Comparison of ENCODE assay signal across 11 cellular contexts in genomic region chr1:42259739-42260064, GRCh38.
DNase-seq lines count a peak whose midpoint lies in the region; ATAC-seq and TF ChIP-seq lines count a peak whose summit lies in the region.
"Had no signal": no experiment of that assay in that cellular context is flagged by ENCODE, and none has a peak within 500 bp of the region (broad histone marks: within the 10 kb centered on the region; RNA-seq: fewer than 3 reads in every experiment).

No MANE protein-coding gene starts in this region.

- H3K79me2 ChIP-seq in OCI-LY1 (ENCODE audit: insufficient read depth, low read length) = peaks cover 19% of the 10 kb centered on the region

- ATAC-seq in GM18511 (IDR thresholded peaks at IDR 0.05; ENCODE audit: unreplicated experiment) = peak; percentile 11
- no peak for ATAC-seq in GM21526 (IDR thresholded peaks at IDR 0.05; ENCODE audit: low FRiP score, unreplicated experiment)
- ATAC-seq: activated T-cell treated with anti-CD3 and anti-CD28 coated beads, Interleukin-2, amount 50 U/mL, for 72 hours had no signal

- TF ChIP-seq POLR2A in sigmoid colon (IDR thresholded peaks at IDR 0.05) (no peak), esophagus muscularis mucosa (IDR thresholded peaks at IDR 0.05; ENCODE audit: low read depth) (no peak)

- H3K9me3 ChIP-seq in OCI-LY1 (ENCODE audit: low read length) (no peaks in the 10 kb centered on the region), sigmoid colon (no peaks in the 10 kb centered on the region), esophagus muscularis mucosa (no peaks in the 10 kb centered on the region)

- no peaks in the 10 kb centered on the region for H3K9me2 ChIP-seq in OCI-LY1 (ENCODE audit: low read depth, low read length)

- H3K4me1 ChIP-seq in OCI-LY1 (ENCODE audit: insufficient read depth, low read length, severe bottlenecking) = peaks cover 10% of the 10 kb centered on the region
- H3K4me1 ChIP-seq in sigmoid colon = peaks cover 0 to 28% (median 16%) of the 10 kb centered on the region in 4 donors
- peaks cover 17 to 42% (median 35%) of the 10 kb centered on the region in 4 donors for H3K4me1 ChIP-seq in esophagus muscularis mucosa

- no peaks in the 10 kb centered on the region for H3F3A ChIP-seq in OCI-LY1 (ENCODE audit: insufficient read depth, low read length)

- H3K9ac ChIP-seq in OCI-LY1 (ENCODE audit: low read length) = no peak overlapping the region

- H4K20me1 ChIP-seq in OCI-LY1 (ENCODE audit: insufficient read depth, low read length) = no peaks in the 10 kb centered on the region

- 52 to 54% methylated on average over 4 of the region's 4 CpGs for WGBS in sigmoid colon, 2 donors
- WGBS in esophagus muscularis mucosa = 12% methylated on average over 4 of the region's 4 CpGs

- DNase-seq in dorsolateral prefrontal cortex (no peak), sigmoid colon (no peak), DMS 273 treated with DMSO at 0.1 percent for 48 hours (lab: John Stamatoyannopoulos, UW) (no peak), esophagus muscularis mucosa (ENCODE audit: extremely low spot score) (no peak)
- no peak for DNase-seq in effector CD4-positive, alpha-beta T cell
- DNase-seq: activated T-cell treated with anti-CD3 and anti-CD28 coated beads, Interleukin-2, amount 50 U/mL, for 72 hours; NCI-H526; stimulated activated CD8-positive, alpha-beta memory T cell treated with anti-CD3 and anti-CD28 coated beads, Interleukin-4, amount 100 ng/mL, for 48 hours had no signal

- H3K27ac ChIP-seq in OCI-LY1 (ENCODE audit: low read depth, low read length, poor library complexity, severe bottlenecking) (peak overlapping the region; percentile 9), dorsolateral prefrontal cortex (peak overlapping the region; percentile 40 to 97 (median 89)), sigmoid colon (peak overlapping the region; percentile 11 to 35 (median 29)), esophagus muscularis mucosa (replicated peaks in 1 of 4) (peak overlapping the region in 2 of 4 donors; percentile 38 to 47)

- H3K36me3 ChIP-seq in OCI-LY1 (ENCODE audit: insufficient read depth, low read length) = peaks cover 35% of the 10 kb centered on the region
- H3K36me3 ChIP-seq in sigmoid colon = peaks cover 0 to 7% (median 0%) of the 10 kb centered on the region in 4 donors
- peaks cover 0 to 8% (median 3%) of the 10 kb centered on the region in 4 donors for H3K36me3 ChIP-seq in esophagus muscularis mucosa

- TF ChIP-seq CTCF in OCI-LY1 (IDR thresholded peaks at IDR 0.05; ENCODE audit: low read length) = no peak
- TF ChIP-seq CTCF in dorsolateral prefrontal cortex (IDR thresholded peaks at IDR 0.05 in 54 of 56, conservative IDR thresholded peaks at IDR 0.05 in 2 of 56; ENCODE audit: low read depth in 1 of 56, partially characterized antibody in 56 of 56) = no peak
- TF ChIP-seq CTCF in sigmoid colon (IDR thresholded peaks at IDR 0.05) = no peak
- no peak for TF ChIP-seq CTCF in esophagus muscularis mucosa (IDR thresholded peaks at IDR 0.05)

- H3K27me3 ChIP-seq in OCI-LY1 (ENCODE audit: insufficient read depth, low read length) (no peaks in the 10 kb centered on the region), dorsolateral prefrontal cortex (no peaks in the 10 kb centered on the region), sigmoid colon (no peaks in the 10 kb centered on the region), esophagus muscularis mucosa (no peaks in the 10 kb centered on the region)

- no peak overlapping the region for H3K4me3 ChIP-seq in OCI-LY1 (ENCODE audit: low read depth, low read length, poor library complexity, severe bottlenecking)
- peak overlapping the region in 24 of 59 donors; percentile 3 to 44 (median 22) for H3K4me3 ChIP-seq in dorsolateral prefrontal cortex
- no peak overlapping the region for H3K4me3 ChIP-seq in sigmoid colon
- no peak overlapping the region for H3K4me3 ChIP-seq in esophagus muscularis mucosa

- H2AFZ ChIP-seq in OCI-LY1 (ENCODE audit: low read length) = no peak overlapping the region

- intact Hi-C loops in dorsolateral prefrontal cortex (cut with DNase I) = loop anchor here (2.0 to 10.0 kb wide), 3 partner anchors 55 to 82 kb away; partner anchors contain the start of gene FOXJ3 (in 1 of the 2)
- intact Hi-C loops in sigmoid colon (cut with DNase I) = no loop called here
- intact Hi-C loops in esophagus muscularis mucosa (cut with DNase I) = no loop called here

- no peak overlapping the region for H3K4me2 ChIP-seq in OCI-LY1 (ENCODE audit: low read length)

- TF ChIP-seq EP300 in sigmoid colon (IDR thresholded peaks at IDR 0.05) (no peak), esophagus muscularis mucosa (IDR thresholded peaks at IDR 0.05) (no peak)

Comparison
In these comparisons a context has a peak if more than half of its experiments do, and no peak if none do; other contexts are left out.
1. intact Hi-C loops: an anchor here in dorsolateral prefrontal cortex (2.0 to 10.0 kb wide); none called in sigmoid colon and esophagus muscularis mucosa.